Comparison of ENCODE assay signal across 18 cellular contexts in genomic region chr4:185370291-185370690, GRCh38.
"Had no signal": no experiment of that assay in that cellular context is flagged by ENCODE, and none has a peak within 500 bp of the region (broad histone marks: within the 10 kb centered on the region; RNA-seq: fewer than 3 reads in every experiment).

No MANE protein-coding gene starts in this region.

- H3K27me3 Mint-ChIP-seq: effector memory CD8-positive, alpha-beta T cell had no signal

- H3K79me2 ChIP-seq: hepatocyte had no signal

- H3K4me1 Mint-ChIP-seq: immature natural killer cell had no signal

- H3K4me2 ChIP-seq: hepatocyte had no signal

- H3K27ac ChIP-seq: colonic mucosa, esophagus muscularis mucosa, foreskin keratinocyte, gastroesophageal sphincter, heart left ventricle, hepatocyte, left lung, lower lobe of right lung had no signal

- H3K4me1 ChIP-seq: colonic mucosa, esophagus muscularis mucosa, foreskin keratinocyte, gastroesophageal sphincter, left lung, lower lobe of right lung had no signal

- H3K9me3 Mint-ChIP-seq: dendritic cell treated with granulocyte-macrophage colony-stimulating factor and Interleukin-4, amounts not matched to agents 40 ng/mL and 50 ng/mL, for 4 days; effector memory CD8-positive, alpha-beta T cell; immature natural killer cell had no signal

- H3K27ac Mint-ChIP-seq: dendritic cell treated with granulocyte-macrophage colony-stimulating factor and Interleukin-4, amounts not matched to agents 40 ng/mL and 50 ng/mL, for 4 days; effector memory CD8-positive, alpha-beta T cell; immature natural killer cell had no signal

- H3K4me3 Mint-ChIP-seq: dendritic cell treated with granulocyte-macrophage colony-stimulating factor and Interleukin-4, amounts not matched to agents 40 ng/mL and 50 ng/mL, for 4 days; effector memory CD8-positive, alpha-beta T cell; immature natural killer cell had no signal

- ATAC-seq: effector memory CD8-positive, alpha-beta T cell; foreskin keratinocyte; gastroesophageal sphincter; heart left ventricle; left cardiac atrium; left lung; left ventricle myocardium superior; lower lobe of right lung had no signal

- H3K27me3 ChIP-seq: colonic mucosa, esophagus muscularis mucosa, foreskin keratinocyte, gastroesophageal sphincter, heart left ventricle, hepatocyte, left lung had no signal

- DNase-seq: colonic mucosa; cortex of kidney; effector CD8-positive, alpha-beta T cell; effector memory CD8-positive, alpha-beta T cell; foreskin keratinocyte; heart left ventricle; hypothalamus; immature natural killer cell; left cardiac atrium; left lung; left ventricle myocardium superior; lower lobe of right lung; mesenchymal stem cell; midbrain had no signal

- H3K4me3 ChIP-seq: colonic mucosa, esophagus muscularis mucosa, gastroesophageal sphincter, heart left ventricle, hepatocyte, left lung, lower lobe of right lung had no signal

- H3K36me3 ChIP-seq: colonic mucosa had no signal

- H3K9me3 ChIP-seq: colonic mucosa, esophagus muscularis mucosa, gastroesophageal sphincter, heart left ventricle, left lung, lower lobe of right lung had no signal
